ENCODE assay signal across 2 cellular contexts in genomic region chr1:88455857-88456256, GRCh38.
TF ChIP-seq lines count a peak whose summit lies in the region.

No MANE protein-coding gene starts in this region.

TF ChIP-seq in GM23338, 12 proteins besides CTCF, POLR2A, EP300 and RAD21 (continued from another document):
- TF ChIP-seq ZNF462 (CRISPR knock-in tag; IDR thresholded peaks at IDR 0.05) = no peak

TF ChIP-seq in WTC11, 78 proteins besides CTCF, POLR2A, EP300 and RAD21 (continued from another document):
- TF ChIP-seq ZNF281 (CRISPR knock-in tag; IDR thresholded peaks at IDR 0.05) = no peak
- no peak for TF ChIP-seq MAX (CRISPR knock-in tag; IDR thresholded peaks at IDR 0.05)
- TF ChIP-seq AR (CRISPR knock-in tag; IDR thresholded peaks at IDR 0.05) = no peak
- no peak for TF ChIP-seq NFE2L1 (CRISPR knock-in tag; IDR thresholded peaks at IDR 0.05)
- TF ChIP-seq ZBTB21 (CRISPR knock-in tag; IDR thresholded peaks at IDR 0.05; ENCODE audit: borderline replicate concordance) = no peak
- TF ChIP-seq NR2C2 (CRISPR knock-in tag; IDR thresholded peaks at IDR 0.05) = no peak
- no peak for TF ChIP-seq SP1 (CRISPR knock-in tag; conservative IDR thresholded peaks at IDR 0.05)
- no peak for TF ChIP-seq FOXP4 (CRISPR knock-in tag; IDR thresholded peaks at IDR 0.05)
- TF ChIP-seq SOX15 (CRISPR knock-in tag; IDR thresholded peaks at IDR 0.05) = no peak
- no peak for TF ChIP-seq TCF7 (CRISPR knock-in tag; IDR thresholded peaks at IDR 0.05; ENCODE audit: low read depth)
- no peak for TF ChIP-seq SMAD3 (CRISPR knock-in tag; IDR thresholded peaks at IDR 0.05; ENCODE audit: borderline replicate concordance)
- TF ChIP-seq ZNF425 (CRISPR knock-in tag; conservative IDR thresholded peaks at IDR 0.05) = no peak
